Comparison of ENCODE assay signal across 1 cellular context in genomic region chr17:72432143-72432604, GRCh38.
TF ChIP-seq lines count a peak whose summit lies in the region.

No MANE protein-coding gene starts in this region.

TF ChIP-seq in A549, 52 proteins besides CTCF, POLR2A, EP300 and RAD21 (continued from another document):
- TF ChIP-seq BCL3 (IDR thresholded peaks at IDR 0.05): 0 out of 3 replicates have a peak, but pooled peaks have one; percentile 23
